ENCODE assay signal across 1 cellular context in the genomic region with DNA sequence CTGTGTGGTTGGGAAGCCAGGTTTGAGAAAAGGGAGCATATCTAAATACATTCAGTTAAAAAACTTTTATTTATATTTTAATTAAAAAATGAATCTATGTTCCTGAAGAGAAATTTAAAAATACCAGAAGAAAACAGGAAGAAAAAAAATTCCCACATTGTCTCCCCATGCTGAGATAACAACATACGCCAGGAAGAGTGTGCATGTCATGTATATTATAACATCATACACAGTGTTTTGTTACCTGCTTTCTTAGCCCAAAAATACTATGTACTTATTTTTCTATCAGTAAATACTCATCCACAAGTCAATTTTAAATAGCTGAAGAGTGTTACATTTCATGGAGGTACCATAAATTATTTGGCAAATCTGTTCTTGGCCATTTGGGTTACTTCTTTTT.
TF ChIP-seq lines count a peak whose summit lies in the region.

No MANE protein-coding gene starts in this region.

TF ChIP-seq in endothelial cell of umbilical vein, 7 proteins besides CTCF, POLR2A, EP300 and RAD21:
- TF ChIP-seq EZH2 (IDR thresholded peaks at IDR 0.05; ENCODE audit: borderline replicate concordance, low read depth, low read length, severe bottlenecking) (no peak), JUN (IDR thresholded peaks at IDR 0.05; ENCODE audit: borderline replicate concordance, insufficient read depth, insufficient read length, low read depth) (no peak)
TF ChIP-seq in endothelial cell of umbilical vein: peak in this region for 0.
